In the genomic region with DNA sequence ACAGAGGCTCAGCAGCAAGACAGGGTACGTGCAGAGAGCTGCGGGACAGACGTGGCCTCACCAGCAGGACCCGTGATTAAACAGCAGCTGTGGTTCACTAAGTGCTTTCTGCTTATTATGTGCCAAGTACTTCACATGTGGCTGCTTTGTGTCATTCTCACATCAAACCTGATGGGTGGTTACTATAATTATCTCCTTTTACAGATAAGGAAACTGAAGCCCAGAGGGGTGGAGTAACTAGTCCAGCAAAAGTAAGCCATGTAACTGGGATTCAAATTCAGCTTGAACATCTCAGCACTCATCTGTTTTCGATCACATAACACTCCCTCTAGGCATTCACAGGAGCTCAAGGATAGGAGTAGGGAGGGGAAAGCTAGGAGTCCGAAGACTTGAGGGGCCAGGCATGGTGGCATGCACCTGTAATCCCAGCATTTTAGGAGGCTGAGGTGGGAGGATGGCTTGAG, we compare ENCODE assay signal across 1 cellular context.
A peak's percentile ranks its signal among the peaks of the same experiment; 100 is the strongest.
TF ChIP-seq lines count a peak whose summit lies in the region.

No MANE protein-coding gene starts in this region.

TF ChIP-seq in K562, 482 proteins besides CTCF, POLR2A, EP300 and RAD21 (continues in another document):
- TF ChIP-seq TOE1 (IDR thresholded peaks at IDR 0.05; ENCODE audit: borderline replicate concordance) (0 out of 2 replicates have a peak, but pooled peaks have one; percentile 3), TOE1 (CRISPR knock-in tag; IDR thresholded peaks at IDR 0.05; ENCODE audit: borderline replicate concordance, low read depth) (no peak), TRIM28 (IDR thresholded peaks at IDR 0.05) (no peak), HNRNPL (IDR thresholded peaks at IDR 0.05; ENCODE audit: low read depth, low read length) (no peak), MTF1 (CRISPR knock-in tag; IDR thresholded peaks at IDR 0.05; ENCODE audit: borderline replicate concordance) (no peak), GABPB2 (CRISPR knock-in tag; conservative IDR thresholded peaks at IDR 0.05) (no peak), PHB2 (IDR thresholded peaks at IDR 0.05; ENCODE audit: low read depth) (no peak), CBFB (CRISPR knock-in tag; IDR thresholded peaks at IDR 0.05) (no peak; the same call in 1 of the 2 replicates), TCF3 (CRISPR knock-in tag; IDR thresholded peaks at IDR 0.05) (peak; percentile 42; the same call in 1 of the 2 replicates), CTBP1 (IDR thresholded peaks at IDR 0.05; ENCODE audit: borderline replicate concordance) (peak; percentile 20; the same call in 1 of the 2 replicates), YY1 (IDR thresholded peaks at IDR 0.05; ENCODE audit: borderline replicate concordance in 1 of 3, control insufficient read depth in 1 of 3, extremely low read depth in 1 of 3, insufficient read depth in 3 of 3, insufficient read length in 1 of 3, insufficient replicate concordance in 2 of 3, low read depth in 1 of 3, low read length in 2 of 3) (no peak), EGR1 (conservative IDR thresholded peaks at IDR 0.05) (no peak), RCOR1 (IDR thresholded peaks at IDR 0.05; ENCODE audit: borderline replicate concordance in 1 of 2, low read depth in 2 of 2, low read length in 2 of 2) (peak in 1 of 2 experiments; percentile 22; a peak in 1 of 4 replicates), MAFG (tag; conservative IDR thresholded peaks at IDR 0.05) (no peak), ZSCAN29 (IDR thresholded peaks at IDR 0.05) (no peak), ZNF212 (CRISPR knock-in tag; IDR thresholded peaks at IDR 0.05) (no peak), ZNF764 (CRISPR knock-in tag; IDR thresholded peaks at IDR 0.05; ENCODE audit: low read depth) (no peak), PRMT5 (CRISPR knock-in tag; IDR thresholded peaks at IDR 0.05) (no peak), EZH2 (IDR thresholded peaks at IDR 0.05; ENCODE audit: borderline replicate concordance, low read depth, low read length) (no peak), FUS (optimal IDR thresholded peaks at IDR 0.05; ENCODE audit: low read depth, low read length) (no peak), CREBBP (IDR thresholded peaks at IDR 0.05; ENCODE audit: low read depth, low read length) (no peak), E2F3 (CRISPR knock-in tag; IDR thresholded peaks at IDR 0.05) (no peak), XRCC3 (IDR thresholded peaks at IDR 0.05) (no peak), TEAD1 (CRISPR knock-in tag; IDR thresholded peaks at IDR 0.05) (no peak), HDAC1 (IDR thresholded peaks at IDR 0.05) (no peak), NR2C1 (IDR thresholded peaks at IDR 0.05) (no peak), NR2C1 (tag; IDR thresholded peaks at IDR 0.05) (no peak), ERF (CRISPR knock-in tag; IDR thresholded peaks at IDR 0.05) (0 out of 2 replicates have a peak, but pooled peaks have one; percentile 47), ELF1 (tag; IDR thresholded peaks at IDR 0.05) (no peak)
- TF ChIP-seq, protein P1, sequence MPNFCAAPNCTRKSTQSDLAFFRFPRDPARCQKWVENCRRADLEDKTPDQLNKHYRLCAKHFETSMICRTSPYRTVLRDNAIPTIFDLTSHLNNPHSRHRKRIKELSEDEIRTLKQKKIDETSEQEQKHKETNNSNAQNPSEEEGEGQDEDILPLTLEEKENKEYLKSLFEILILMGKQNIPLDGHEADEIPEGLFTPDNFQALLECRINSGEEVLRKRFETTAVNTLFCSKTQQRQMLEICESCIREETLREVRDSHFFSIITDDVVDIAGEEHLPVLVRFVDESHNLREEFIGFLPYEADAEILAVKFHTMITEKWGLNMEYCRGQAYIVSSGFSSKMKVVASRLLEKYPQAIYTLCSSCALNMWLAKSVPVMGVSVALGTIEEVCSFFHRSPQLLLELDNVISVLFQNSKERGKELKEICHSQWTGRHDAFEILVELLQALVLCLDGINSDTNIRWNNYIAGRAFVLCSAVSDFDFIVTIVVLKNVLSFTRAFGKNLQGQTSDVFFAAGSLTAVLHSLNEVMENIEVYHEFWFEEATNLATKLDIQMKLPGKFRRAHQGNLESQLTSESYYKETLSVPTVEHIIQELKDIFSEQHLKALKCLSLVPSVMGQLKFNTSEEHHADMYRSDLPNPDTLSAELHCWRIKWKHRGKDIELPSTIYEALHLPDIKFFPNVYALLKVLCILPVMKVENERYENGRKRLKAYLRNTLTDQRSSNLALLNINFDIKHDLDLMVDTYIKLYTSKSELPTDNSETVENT (CRISPR knock-in tag; IDR thresholded peaks at IDR 0.05) = no peak
- TF ChIP-seq, protein P2, sequence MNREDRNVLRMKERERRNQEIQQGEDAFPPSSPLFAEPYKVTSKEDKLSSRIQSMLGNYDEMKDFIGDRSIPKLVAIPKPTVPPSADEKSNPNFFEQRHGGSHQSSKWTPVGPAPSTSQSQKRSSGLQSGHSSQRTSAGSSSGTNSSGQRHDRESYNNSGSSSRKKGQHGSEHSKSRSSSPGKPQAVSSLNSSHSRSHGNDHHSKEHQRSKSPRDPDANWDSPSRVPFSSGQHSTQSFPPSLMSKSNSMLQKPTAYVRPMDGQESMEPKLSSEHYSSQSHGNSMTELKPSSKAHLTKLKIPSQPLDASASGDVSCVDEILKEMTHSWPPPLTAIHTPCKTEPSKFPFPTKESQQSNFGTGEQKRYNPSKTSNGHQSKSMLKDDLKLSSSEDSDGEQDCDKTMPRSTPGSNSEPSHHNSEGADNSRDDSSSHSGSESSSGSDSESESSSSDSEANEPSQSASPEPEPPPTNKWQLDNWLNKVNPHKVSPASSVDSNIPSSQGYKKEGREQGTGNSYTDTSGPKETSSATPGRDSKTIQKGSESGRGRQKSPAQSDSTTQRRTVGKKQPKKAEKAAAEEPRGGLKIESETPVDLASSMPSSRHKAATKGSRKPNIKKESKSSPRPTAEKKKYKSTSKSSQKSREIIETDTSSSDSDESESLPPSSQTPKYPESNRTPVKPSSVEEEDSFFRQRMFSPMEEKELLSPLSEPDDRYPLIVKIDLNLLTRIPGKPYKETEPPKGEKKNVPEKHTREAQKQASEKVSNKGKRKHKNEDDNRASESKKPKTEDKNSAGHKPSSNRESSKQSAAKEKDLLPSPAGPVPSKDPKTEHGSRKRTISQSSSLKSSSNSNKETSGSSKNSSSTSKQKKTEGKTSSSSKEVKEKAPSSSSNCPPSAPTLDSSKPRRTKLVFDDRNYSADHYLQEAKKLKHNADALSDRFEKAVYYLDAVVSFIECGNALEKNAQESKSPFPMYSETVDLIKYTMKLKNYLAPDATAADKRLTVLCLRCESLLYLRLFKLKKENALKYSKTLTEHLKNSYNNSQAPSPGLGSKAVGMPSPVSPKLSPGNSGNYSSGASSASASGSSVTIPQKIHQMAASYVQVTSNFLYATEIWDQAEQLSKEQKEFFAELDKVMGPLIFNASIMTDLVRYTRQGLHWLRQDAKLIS (CRISPR knock-in tag; IDR thresholded peaks at IDR 0.05) = no peak
- TF ChIP-seq, protein P3, sequence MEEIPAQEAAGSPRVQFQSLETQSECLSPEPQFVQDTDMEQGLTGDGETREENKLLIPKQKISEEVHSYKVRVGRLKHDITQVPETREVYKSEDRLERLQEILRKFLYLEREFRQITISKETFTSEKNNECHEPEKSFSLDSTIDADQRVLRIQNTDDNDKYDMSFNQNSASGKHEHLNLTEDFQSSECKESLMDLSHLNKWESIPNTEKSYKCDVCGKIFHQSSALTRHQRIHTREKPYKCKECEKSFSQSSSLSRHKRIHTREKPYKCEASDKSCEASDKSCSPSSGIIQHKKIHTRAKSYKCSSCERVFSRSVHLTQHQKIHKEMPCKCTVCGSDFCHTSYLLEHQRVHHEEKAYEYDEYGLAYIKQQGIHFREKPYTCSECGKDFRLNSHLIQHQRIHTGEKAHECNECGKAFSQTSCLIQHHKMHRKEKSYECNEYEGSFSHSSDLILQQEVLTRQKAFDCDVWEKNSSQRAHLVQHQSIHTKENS (CRISPR knock-in tag; IDR thresholded peaks at IDR 0.05) = no peak
- TF ChIP-seq, protein P4, sequence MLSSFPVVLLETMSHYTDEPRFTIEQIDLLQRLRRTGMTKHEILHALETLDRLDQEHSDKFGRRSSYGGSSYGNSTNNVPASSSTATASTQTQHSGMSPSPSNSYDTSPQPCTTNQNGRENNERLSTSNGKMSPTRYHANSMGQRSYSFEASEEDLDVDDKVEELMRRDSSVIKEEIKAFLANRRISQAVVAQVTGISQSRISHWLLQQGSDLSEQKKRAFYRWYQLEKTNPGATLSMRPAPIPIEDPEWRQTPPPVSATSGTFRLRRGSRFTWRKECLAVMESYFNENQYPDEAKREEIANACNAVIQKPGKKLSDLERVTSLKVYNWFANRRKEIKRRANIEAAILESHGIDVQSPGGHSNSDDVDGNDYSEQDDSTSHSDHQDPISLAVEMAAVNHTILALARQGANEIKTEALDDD (IDR thresholded peaks at IDR 0.05) = peak; percentile 95
- TF ChIP-seq, protein P5, sequence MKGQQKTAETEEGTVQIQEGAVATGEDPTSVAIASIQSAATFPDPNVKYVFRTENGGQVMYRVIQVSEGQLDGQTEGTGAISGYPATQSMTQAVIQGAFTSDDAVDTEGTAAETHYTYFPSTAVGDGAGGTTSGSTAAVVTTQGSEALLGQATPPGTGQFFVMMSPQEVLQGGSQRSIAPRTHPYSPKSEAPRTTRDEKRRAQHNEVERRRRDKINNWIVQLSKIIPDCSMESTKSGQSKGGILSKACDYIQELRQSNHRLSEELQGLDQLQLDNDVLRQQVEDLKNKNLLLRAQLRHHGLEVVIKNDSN (CRISPR knock-in tag; IDR thresholded peaks at IDR 0.05) = no peak
- TF ChIP-seq, protein P6, sequence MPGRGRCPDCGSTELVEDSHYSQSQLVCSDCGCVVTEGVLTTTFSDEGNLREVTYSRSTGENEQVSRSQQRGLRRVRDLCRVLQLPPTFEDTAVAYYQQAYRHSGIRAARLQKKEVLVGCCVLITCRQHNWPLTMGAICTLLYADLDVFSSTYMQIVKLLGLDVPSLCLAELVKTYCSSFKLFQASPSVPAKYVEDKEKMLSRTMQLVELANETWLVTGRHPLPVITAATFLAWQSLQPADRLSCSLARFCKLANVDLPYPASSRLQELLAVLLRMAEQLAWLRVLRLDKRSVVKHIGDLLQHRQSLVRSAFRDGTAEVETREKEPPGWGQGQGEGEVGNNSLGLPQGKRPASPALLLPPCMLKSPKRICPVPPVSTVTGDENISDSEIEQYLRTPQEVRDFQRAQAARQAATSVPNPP (IDR thresholded peaks at IDR 0.05; ENCODE audit: borderline replicate concordance, insufficient read depth, insufficient read length) = no peak
- TF ChIP-seq, protein P7, sequence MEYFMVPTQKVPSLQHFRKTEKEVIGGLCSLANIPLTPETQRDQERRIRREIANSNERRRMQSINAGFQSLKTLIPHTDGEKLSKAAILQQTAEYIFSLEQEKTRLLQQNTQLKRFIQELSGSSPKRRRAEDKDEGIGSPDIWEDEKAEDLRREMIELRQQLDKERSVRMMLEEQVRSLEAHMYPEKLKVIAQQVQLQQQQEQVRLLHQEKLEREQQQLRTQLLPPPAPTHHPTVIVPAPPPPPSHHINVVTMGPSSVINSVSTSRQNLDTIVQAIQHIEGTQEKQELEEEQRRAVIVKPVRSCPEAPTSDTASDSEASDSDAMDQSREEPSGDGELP (CRISPR knock-in tag; IDR thresholded peaks at IDR 0.05; ENCODE audit: borderline replicate concordance) = peak; percentile 46; the same call in 1 of the 2 replicates
- TF ChIP-seq, protein P8, sequence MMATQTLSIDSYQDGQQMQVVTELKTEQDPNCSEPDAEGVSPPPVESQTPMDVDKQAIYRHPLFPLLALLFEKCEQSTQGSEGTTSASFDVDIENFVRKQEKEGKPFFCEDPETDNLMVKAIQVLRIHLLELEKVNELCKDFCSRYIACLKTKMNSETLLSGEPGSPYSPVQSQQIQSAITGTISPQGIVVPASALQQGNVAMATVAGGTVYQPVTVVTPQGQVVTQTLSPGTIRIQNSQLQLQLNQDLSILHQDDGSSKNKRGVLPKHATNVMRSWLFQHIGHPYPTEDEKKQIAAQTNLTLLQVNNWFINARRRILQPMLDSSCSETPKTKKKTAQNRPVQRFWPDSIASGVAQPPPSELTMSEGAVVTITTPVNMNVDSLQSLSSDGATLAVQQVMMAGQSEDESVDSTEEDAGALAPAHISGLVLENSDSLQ (IDR thresholded peaks at IDR 0.05) = peak; percentile 68
- TF ChIP-seq, protein P9, sequence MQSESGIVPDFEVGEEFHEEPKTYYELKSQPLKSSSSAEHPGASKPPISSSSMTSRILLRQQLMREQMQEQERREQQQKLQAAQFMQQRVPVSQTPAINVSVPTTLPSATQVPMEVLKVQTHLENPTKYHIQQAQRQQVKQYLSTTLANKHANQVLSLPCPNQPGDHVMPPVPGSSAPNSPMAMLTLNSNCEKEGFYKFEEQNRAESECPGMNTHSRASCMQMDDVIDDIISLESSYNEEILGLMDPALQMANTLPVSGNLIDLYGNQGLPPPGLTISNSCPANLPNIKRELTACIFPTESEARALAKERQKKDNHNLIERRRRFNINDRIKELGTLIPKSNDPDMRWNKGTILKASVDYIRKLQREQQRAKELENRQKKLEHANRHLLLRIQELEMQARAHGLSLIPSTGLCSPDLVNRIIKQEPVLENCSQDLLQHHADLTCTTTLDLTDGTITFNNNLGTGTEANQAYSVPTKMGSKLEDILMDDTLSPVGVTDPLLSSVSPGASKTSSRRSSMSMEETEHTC (IDR thresholded peaks at IDR 0.05) = peak; percentile 40; the same call in 1 of the 2 replicates
- TF ChIP-seq, protein P10, sequence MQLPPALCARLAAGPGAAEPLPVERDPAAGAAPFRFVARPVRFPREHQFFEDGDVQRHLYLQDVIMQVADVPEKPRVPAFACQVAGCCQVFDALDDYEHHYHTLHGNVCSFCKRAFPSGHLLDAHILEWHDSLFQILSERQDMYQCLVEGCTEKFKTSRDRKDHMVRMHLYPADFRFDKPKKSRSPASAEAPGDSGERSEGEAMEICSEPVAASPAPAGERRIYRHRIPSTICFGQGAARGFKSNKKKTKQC (CRISPR knock-in tag; IDR thresholded peaks at IDR 0.05) = no peak
- TF ChIP-seq, protein P11, sequence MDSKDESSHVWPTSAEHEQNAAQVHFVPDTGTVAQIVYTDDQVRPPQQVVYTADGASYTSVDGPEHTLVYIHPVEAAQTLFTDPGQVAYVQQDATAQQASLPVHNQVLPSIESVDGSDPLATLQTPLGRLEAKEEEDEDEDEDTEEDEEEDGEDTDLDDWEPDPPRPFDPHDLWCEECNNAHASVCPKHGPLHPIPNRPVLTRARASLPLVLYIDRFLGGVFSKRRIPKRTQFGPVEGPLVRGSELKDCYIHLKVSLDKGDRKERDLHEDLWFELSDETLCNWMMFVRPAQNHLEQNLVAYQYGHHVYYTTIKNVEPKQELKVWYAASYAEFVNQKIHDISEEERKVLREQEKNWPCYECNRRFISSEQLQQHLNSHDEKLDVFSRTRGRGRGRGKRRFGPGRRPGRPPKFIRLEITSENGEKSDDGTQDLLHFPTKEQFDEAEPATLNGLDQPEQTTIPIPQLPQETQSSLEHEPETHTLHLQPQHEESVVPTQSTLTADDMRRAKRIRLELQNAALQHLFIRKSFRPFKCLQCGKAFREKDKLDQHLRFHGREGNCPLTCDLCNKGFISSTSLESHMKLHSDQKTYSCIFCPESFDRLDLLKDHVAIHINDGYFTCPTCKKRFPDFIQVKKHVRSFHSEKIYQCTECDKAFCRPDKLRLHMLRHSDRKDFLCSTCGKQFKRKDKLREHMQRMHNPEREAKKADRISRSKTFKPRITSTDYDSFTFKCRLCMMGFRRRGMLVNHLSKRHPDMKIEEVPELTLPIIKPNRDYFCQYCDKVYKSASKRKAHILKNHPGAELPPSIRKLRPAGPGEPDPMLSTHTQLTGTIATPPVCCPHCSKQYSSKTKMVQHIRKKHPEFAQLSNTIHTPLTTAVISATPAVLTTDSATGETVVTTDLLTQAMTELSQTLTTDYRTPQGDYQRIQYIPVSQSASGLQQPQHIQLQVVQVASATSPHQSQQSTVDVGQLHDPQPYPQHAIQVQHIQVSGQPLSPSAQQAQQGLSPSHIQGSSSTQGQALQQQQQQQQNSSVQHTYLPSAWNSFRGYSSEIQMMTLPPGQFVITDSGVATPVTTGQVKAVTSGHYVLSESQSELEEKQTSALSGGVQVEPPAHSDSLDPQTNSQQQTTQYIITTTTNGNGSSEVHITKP (IDR thresholded peaks at IDR 0.05; ENCODE audit: partially characterized antibody) = no peak
